ENCODE assay signal across 24 cellular contexts in the genomic region with DNA sequence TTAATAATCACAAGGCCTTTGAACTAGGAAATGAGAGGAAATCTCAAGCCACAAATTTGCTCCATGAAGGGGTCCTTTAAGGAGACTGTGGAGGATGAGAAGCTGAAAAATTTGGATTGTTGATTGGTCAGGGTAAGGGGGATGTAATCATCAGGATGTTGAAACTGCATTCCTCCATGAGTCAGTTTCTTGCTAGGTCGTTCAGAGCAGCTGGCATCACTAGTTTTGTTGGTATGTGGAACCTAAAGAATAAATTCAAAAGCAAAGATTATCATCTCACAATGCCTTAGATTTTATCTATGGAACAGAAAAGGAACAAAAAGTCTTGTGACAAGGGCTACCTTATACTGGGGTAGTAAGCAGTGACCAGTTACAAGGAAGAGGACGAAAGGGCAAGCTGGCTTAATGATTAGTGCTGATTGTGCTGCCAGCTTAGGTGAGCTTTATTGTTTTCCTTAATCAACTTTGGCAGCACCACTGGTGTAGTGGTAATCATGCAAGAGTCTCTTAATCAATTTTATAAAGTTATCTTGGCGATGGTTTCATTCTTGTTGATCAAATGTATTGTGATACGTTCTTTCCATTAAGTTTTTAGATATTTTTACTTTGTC. TPM values are rescaled to one million over a fixed set of nuclear protein-coding genes. Genes with fewer than 3 reads are reported as not detected.
A peak's percentile ranks its signal among the peaks of the same experiment; 100 is the strongest.
DNase-seq lines count a peak whose midpoint lies in the region; ATAC-seq, FAIRE-seq and TF ChIP-seq lines count a peak whose summit lies in the region.
"Had no signal": no experiment of that assay in that cellular context is flagged by ENCODE, and none has a peak within 500 bp of the region (broad histone marks: within the 10 kb centered on the region; RNA-seq: fewer than 3 reads in every experiment).

No MANE protein-coding gene starts in this region.

- H3K9me3 ChIP-seq in IMR-90 (ENCODE audit: control insufficient read depth, insufficient read depth, low read length): no peaks in the 10 kb centered on the region
- no peaks in the 10 kb centered on the region for H3K9me3 ChIP-seq in astrocyte (ENCODE audit: insufficient read depth, low read depth, low read length)

- BruUV-seq in IMR-90 (replicated peaks; lab: Mats Ljungman, UMichigan): no TSS peak

- no peak overlapping the region for H3K18ac ChIP-seq in IMR-90 (ENCODE audit: low read depth, low read length)

- peaks cover 4% of the 10 kb centered on the region for H3K4me1 Mint-ChIP-seq in astrocyte (ENCODE audit: low read depth, unreplicated experiment)
- no peaks in the 10 kb centered on the region for H3K4me1 Mint-ChIP-seq in naive thymus-derived CD8-positive, alpha-beta T cell
- H3K4me1 Mint-ChIP-seq: activated CD4-positive, alpha-beta memory T cell treated with anti-CD3 and anti-CD28 coated beads, Interleukin-2, amount 10 ng/mL, durations not matched to agents 7 days and 5 days; CD8-positive, alpha-beta memory T cell had no signal

- no peaks in the 10 kb centered on the region for H3K27me3 ChIP-seq in IMR-90 (ENCODE audit: control insufficient read depth, insufficient read depth, low read length)
- H3K27me3 ChIP-seq in astrocyte (ENCODE audit: insufficient read depth, low read length): no peaks in the 10 kb centered on the region
- H3K27me3 ChIP-seq: spleen had no signal

- peak overlapping the region; percentile 23 for H3K27ac Mint-ChIP-seq in astrocyte (ENCODE audit: unreplicated experiment)
- H3K27ac Mint-ChIP-seq in naive thymus-derived CD8-positive, alpha-beta T cell: no peak overlapping the region
- H3K27ac Mint-ChIP-seq: activated CD4-positive, alpha-beta memory T cell treated with anti-CD3 and anti-CD28 coated beads, Interleukin-2, amount 10 ng/mL, durations not matched to agents 7 days and 5 days; activated naive CD8-positive, alpha-beta T cell; CD8-positive, alpha-beta memory T cell; endodermal cell had no signal

- no peaks in the 10 kb centered on the region for H3K79me2 ChIP-seq in astrocyte (ENCODE audit: insufficient read depth, low read length)
- H3K79me2 ChIP-seq: parathyroid adenoma had no signal

- H3K79me1 ChIP-seq in IMR-90 (ENCODE audit: low read depth in 1 of 2, low read length in 2 of 2): no peaks in the 10 kb centered on the region

- H2AK9ac ChIP-seq in IMR-90 (replicated peaks; ENCODE audit: low read depth, low read length, poor library complexity): no peak overlapping the region

- no peak overlapping the region for H2BK15ac ChIP-seq in IMR-90 (ENCODE audit: low read depth, low read length)

- WGBS in IMR-90 (ENCODE audit: extremely low coverage in 2 of 2, insufficient read length in 1 of 2), 2 experiments: no CpG with 5 or more reads among the region's 4 CpGs

- DNase-seq in IMR-90 (peak; percentile 51), astrocyte (ENCODE audit: low read depth) (peak; percentile 2), glomerular endothelial cell (ENCODE audit: extremely low read depth, low read depth, low spot score) (peak; percentile 10), frontal cortex (ENCODE audit: low spot score in 2 of 2) (no peak), NCI-H446 (lab: John Stamatoyannopoulos, UW) (no peak), GM13977 (ENCODE audit: low spot score) (no peak)
- no peak for DNase-seq in naive thymus-derived CD8-positive, alpha-beta T cell
- DNase-seq: ACHN; activated CD4-positive, alpha-beta memory T cell treated with anti-CD3 and anti-CD28 coated beads, Interleukin-2, amount 10 ng/mL, durations not matched to agents 7 days and 5 days; activated T-cell treated with anti-CD3 and anti-CD28 coated beads, Interleukin-2, amount 50 U/mL, for 48 hours; CD8-positive, alpha-beta memory T cell; cerebellar nuclear complex; endodermal cell; GDM1; NCI-H187 treated with DMSO at 0.1 percent for 48 hours; NCI-H524; OCI-M1; spleen; stimulated activated naive CD4-positive, alpha-beta T cell treated with Interleukin-2 at 50 U/mL for 16 hours had no signal

- no peak overlapping the region for H2BK20ac ChIP-seq in IMR-90 (ENCODE audit: low read depth, low read length)

- H3K4ac ChIP-seq in IMR-90 (ENCODE audit: low read depth, low read length): no peak overlapping the region

- no peak overlapping the region for H2BK5ac ChIP-seq in IMR-90 (ENCODE audit: low read depth, low read length, poor library complexity, severe bottlenecking)

- no peak overlapping the region for H3K56ac ChIP-seq in IMR-90 (ENCODE audit: extremely low read depth, insufficient read depth, low read length)

- TF ChIP-seq CTCF in C4-2B (conservative IDR thresholded peaks at IDR 0.05) (no peak), IMR-90 (conservative IDR thresholded peaks at IDR 0.05; ENCODE audit: low read depth, low read length) (no peak), astrocyte (IDR thresholded peaks at IDR 0.05; ENCODE audit: insufficient read depth, low read depth, low read length) (no peak), GM13977 (IDR thresholded peaks at IDR 0.05; ENCODE audit: extremely low read depth, insufficient read depth, missing control alignments) (no peak)

- peak overlapping the region; percentile 59; the same call in 1 of the 2 replicates for H3K27ac ChIP-seq in C4-2B
- no peak overlapping the region for H3K27ac ChIP-seq in IMR-90 (ENCODE audit: insufficient read depth, low read length)
- H3K27ac ChIP-seq in astrocyte (ENCODE audit: low read depth, low read length): no peak overlapping the region
- H3K27ac ChIP-seq: parathyroid adenoma, spleen had no signal

- in situ Hi-C loops in IMR-90 (cut with MboI; ENCODE audit: low sequenced_read_pairs): no loop called here
- in situ Hi-C loops in GM13977 (cut with MboI; ENCODE audit: low pct_unique_long_range_greater_than_20kb, low sequenced_read_pairs, unreplicated experiment): no loop called here

- no peak for TF ChIP-seq POLR2A in IMR-90 (IDR thresholded peaks at IDR 0.05; ENCODE audit: low read depth, low read length)

- no peak overlapping the region for H2AFZ ChIP-seq in IMR-90 (replicated peaks; ENCODE audit: low read length, poor library complexity)
- no peak overlapping the region for H2AFZ ChIP-seq in astrocyte (ENCODE audit: low read depth, low read length)
- H2AFZ ChIP-seq: parathyroid adenoma had no signal

- no peaks in the 10 kb centered on the region for H3K9me1 ChIP-seq in IMR-90 (ENCODE audit: insufficient read depth, low read length)

- H4K20me1 ChIP-seq in IMR-90 (ENCODE audit: insufficient read depth, low read length) (no peaks in the 10 kb centered on the region), astrocyte (ENCODE audit: insufficient read depth, low read length) (no peaks in the 10 kb centered on the region)

- no peaks in the 10 kb centered on the region for H3K36me3 Mint-ChIP-seq in astrocyte (ENCODE audit: low read depth, unreplicated experiment)
- no peaks in the 10 kb centered on the region for H3K36me3 Mint-ChIP-seq in naive thymus-derived CD8-positive, alpha-beta T cell
- H3K36me3 Mint-ChIP-seq: activated naive CD8-positive, alpha-beta T cell; CD8-positive, alpha-beta memory T cell had no signal

- CTCF ChIA-PET in IMR-90 (lab: Yijun Ruan, JAX): no interaction called here

- H3K23ac ChIP-seq in IMR-90 (ENCODE audit: low read depth, low read length): no peak overlapping the region

- FAIRE-seq in astrocyte (lab: Jason Lieb, UNC): no peak
- FAIRE-seq in frontal cortex (lab: Jason Lieb, UNC): no peak
- FAIRE-seq: islet of Langerhans had no signal

- H4K5ac ChIP-seq in IMR-90 (ENCODE audit: low read depth, low read length): no peak overlapping the region

- H3K4me3 Mint-ChIP-seq in astrocyte (ENCODE audit: unreplicated experiment): no peak overlapping the region
- H3K4me3 Mint-ChIP-seq in naive thymus-derived CD8-positive, alpha-beta T cell: no peak overlapping the region
- H3K4me3 Mint-ChIP-seq: activated CD4-positive, alpha-beta memory T cell treated with anti-CD3 and anti-CD28 coated beads, Interleukin-2, amount 10 ng/mL, durations not matched to agents 7 days and 5 days; activated naive CD8-positive, alpha-beta T cell; CD8-positive, alpha-beta memory T cell; endodermal cell had no signal

- H3K9ac ChIP-seq in IMR-90 (ENCODE audit: low read depth, low read length): no peak overlapping the region
- no peak overlapping the region for H3K9ac ChIP-seq in astrocyte (ENCODE audit: low read length)
- H3K9ac ChIP-seq: parathyroid adenoma had no signal

- TF ChIP-seq RAD21 in IMR-90 (IDR thresholded peaks at IDR 0.05; ENCODE audit: low read length): no peak

- H3K9me3 Mint-ChIP-seq in astrocyte (ENCODE audit: unreplicated experiment): peaks cover 6% of the 10 kb centered on the region
- peaks cover 0 to 23% (median 0%) of the 10 kb centered on the region in 9 donors for H3K9me3 Mint-ChIP-seq in naive thymus-derived CD8-positive, alpha-beta T cell
- H3K9me3 Mint-ChIP-seq: activated CD4-positive, alpha-beta memory T cell treated with anti-CD3 and anti-CD28 coated beads, Interleukin-2, amount 10 ng/mL, durations not matched to agents 7 days and 5 days had no signal

- no peak overlapping the region for H3K14ac ChIP-seq in IMR-90 (replicated peaks; ENCODE audit: low read depth, low read length)

- H3K4me1 ChIP-seq in IMR-90 (ENCODE audit: control insufficient read depth, insufficient read depth, low read length): no peaks in the 10 kb centered on the region
- no peaks in the 10 kb centered on the region for H3K4me1 ChIP-seq in astrocyte (ENCODE audit: insufficient read depth, low read length)
- H3K4me1 ChIP-seq: parathyroid adenoma, spleen had no signal

- ATAC-seq in IMR-90 (ENCODE audit: low read depth): no peak; the same call in 1 of the 2 replicates
- ATAC-seq in naive thymus-derived CD8-positive, alpha-beta T cell: no peak

- H2BK120ac ChIP-seq in IMR-90 (ENCODE audit: low read depth, low read length): no peak overlapping the region

- POLR2A ChIA-PET in IMR-90 (lab: Charles Lee; ENCODE audit: unreplicated experiment): no interaction called here
- POLR2A ChIA-PET in naive thymus-derived CD8-positive, alpha-beta T cell (lab: Charles Lee): no interaction called here

- H3K36me3 ChIP-seq in IMR-90 (ENCODE audit: control insufficient read depth, insufficient read depth, low read length) (no peaks in the 10 kb centered on the region), astrocyte (ENCODE audit: insufficient read depth, low read length) (no peaks in the 10 kb centered on the region)
- H3K36me3 ChIP-seq: spleen had no signal

- H4K8ac ChIP-seq in IMR-90 (ENCODE audit: low read depth in 2 of 2, low read length in 2 of 2): no peak overlapping the region

- no peaks in the 10 kb centered on the region for H3K27me3 Mint-ChIP-seq in astrocyte (ENCODE audit: low read depth, unreplicated experiment)
- no peaks in the 10 kb centered on the region for H3K27me3 Mint-ChIP-seq in naive thymus-derived CD8-positive, alpha-beta T cell
- H3K27me3 Mint-ChIP-seq: activated CD4-positive, alpha-beta memory T cell treated with anti-CD3 and anti-CD28 coated beads, Interleukin-2, amount 10 ng/mL, durations not matched to agents 7 days and 5 days; activated naive CD8-positive, alpha-beta T cell; CD8-positive, alpha-beta memory T cell had no signal

- H4K91ac ChIP-seq in IMR-90 (ENCODE audit: insufficient read depth, low read depth, low read length): no peak overlapping the region

- dilution Hi-C loops in IMR-90 (cut with HindIII; ENCODE audit: low sequenced_read_pairs, unreplicated experiment): no loop called here

- no peak overlapping the region for H2AK5ac ChIP-seq in IMR-90 (ENCODE audit: low read depth, low read length)

- intact Hi-C loops in IMR-90 (cut with micrococcal nuclease): no loop called here

- H3K4me3 ChIP-seq in IMR-90 (ENCODE audit: insufficient read depth, low read depth, low read length) (no peak overlapping the region), astrocyte (ENCODE audit: insufficient read depth, low read depth, low read length) (no peak overlapping the region)
- H3K4me3 ChIP-seq: spleen had no signal

- no peak overlapping the region for H3K4me2 ChIP-seq in IMR-90 (ENCODE audit: low read depth, low read length)
- no peak overlapping the region for H3K4me2 ChIP-seq in astrocyte (ENCODE audit: low read length)

RNA-seq across cellular contexts. Expression of a gene that starts 36.6 kb away (rescaled TPM):
- not detected in 2 replicates for total RNA-seq in IMR-90 (2012; rRNA removed)
- not detected in 2 replicates for polyA plus RNA-seq in IMR-90 (2012; rRNA removed)
- polyA plus RNA-seq in IMR-90 (2012; cell fraction: cytosol; rRNA removed): not detected in 2 replicates
- polyA plus RNA-seq in IMR-90 (2012; cell fraction: nucleus; rRNA removed; ENCODE audit: low replicate concordance): not detected in 2 replicates
- total RNA-seq in astrocyte: not detected in 2 replicates
- not detected in 2 replicates for total RNA-seq in glomerular endothelial cell
- not detected for total RNA-seq in naive thymus-derived CD8-positive, alpha-beta T cell
- not detected for polyA plus RNA-seq in naive thymus-derived CD8-positive, alpha-beta T cell
- total RNA-seq in frontal cortex: 0.82 TPM
- total RNA-seq: activated CD4-positive, alpha-beta memory T cell treated with anti-CD3 and anti-CD28 coated beads, Interleukin-2, amount 10 ng/mL, durations not matched to agents 7 days and 5 days; CD8-positive, alpha-beta memory T cell; endodermal cell; urinary bladder had no signal
- polyA plus RNA-seq: CD8-positive, alpha-beta memory T cell; spleen; urinary bladder had no signal

RNA-seq across cellular contexts. Expression of a gene that starts 40.1 kb away (rescaled TPM):
- not detected in 2 replicates for total RNA-seq in IMR-90 (2012; rRNA removed)
- not detected in 2 replicates for polyA plus RNA-seq in IMR-90 (2012; rRNA removed)
- polyA plus RNA-seq in IMR-90 (2012; cell fraction: cytosol; rRNA removed): not detected in 2 replicates
- polyA plus RNA-seq in IMR-90 (2012; cell fraction: nucleus; rRNA removed; ENCODE audit: low replicate concordance): not detected in 2 replicates
- total RNA-seq in astrocyte: not detected in 2 replicates
- total RNA-seq in glomerular endothelial cell: not detected in 2 replicates
- not detected for total RNA-seq in naive thymus-derived CD8-positive, alpha-beta T cell
- not detected for polyA plus RNA-seq in naive thymus-derived CD8-positive, alpha-beta T cell
- total RNA-seq in frontal cortex: 0.41 TPM
- total RNA-seq: activated CD4-positive, alpha-beta memory T cell treated with anti-CD3 and anti-CD28 coated beads, Interleukin-2, amount 10 ng/mL, durations not matched to agents 7 days and 5 days; CD8-positive, alpha-beta memory T cell; endodermal cell had no signal
- polyA plus RNA-seq: CD8-positive, alpha-beta memory T cell had no signal

Comparison
In these comparisons a context has a peak if more than half of its experiments do, and no peak if none do; other contexts are left out.
1. DNase-seq: peak in IMR-90 (single experiment), astrocyte (single experiment) and glomerular endothelial cell (single experiment); none in naive thymus-derived CD8-positive, alpha-beta T cell (0 of 10), frontal cortex (0 of 2), NCI-H446 (0 of 2) and GM13977 (single experiment).